In the genomic region with DNA sequence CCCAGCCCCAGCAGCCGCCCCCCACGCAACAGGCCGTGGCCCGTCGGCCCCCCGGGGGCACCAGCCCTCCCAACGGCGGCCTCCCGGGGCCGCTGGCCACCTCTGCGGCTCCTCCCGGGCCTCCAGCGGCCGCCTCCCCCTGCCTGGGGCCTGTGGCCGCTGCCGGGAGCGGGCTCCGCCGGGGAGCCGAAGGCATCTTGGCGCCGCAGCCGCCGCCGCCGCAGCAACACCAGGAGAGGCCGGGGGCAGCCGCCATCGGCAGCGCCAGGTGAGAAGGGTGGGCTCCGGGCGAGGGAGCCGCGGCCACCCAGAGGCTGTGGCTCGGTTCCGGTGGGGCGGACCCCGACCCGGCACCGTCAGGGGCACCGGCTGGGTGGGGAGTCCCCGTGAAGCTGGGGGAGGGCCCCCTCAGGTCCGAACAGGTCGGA, we compare ENCODE assay signal across 8 cellular contexts. TPM values are rescaled to one million over a fixed set of nuclear protein-coding genes. Genes with fewer than 3 reads are reported as not detected.
DNase-seq lines count a peak whose midpoint lies in the region; ATAC-seq and TF ChIP-seq lines count a peak whose summit lies in the region.

No MANE protein-coding gene starts in this region.

- H3K27me3 Mint-ChIP-seq in brain = peaks cover 9% of the 10 kb centered on the region

- peak overlapping the region in 2 of 5 experiments; percentile 97 to 98 for H3K27ac Mint-ChIP-seq in brain

- DNase-seq in NCI-H1105 (lab: John Stamatoyannopoulos, UW) (peak; percentile 6), NCI-H1105 treated with DMSO at 0.1 percent for 48 hours (lab: John Stamatoyannopoulos, UW) (no peak), HPDE6-E6E7 (ENCODE audit: extremely low spot score) (peak; percentile 26), right lobe of liver (no peak), upper lobe of right lung (no peak), NCI-H524 treated with DMSO at 0.1 percent for 48 hours (lab: John Stamatoyannopoulos, UW) (no peak), mucosa of gallbladder (ENCODE audit: low spot score) (no peak)

- intact Hi-C loops in right lobe of liver (cut with DNase I) (no loop called here), upper lobe of right lung (cut with DNase I) (no loop called here)

- peaks cover 0 to 3% (median 0%) of the 10 kb centered on the region in 5 experiments for H3K9me3 Mint-ChIP-seq in brain

- WGBS in right lobe of liver (ENCODE audit: insufficient coverage, low coverage, low lambda C conversion rate, missing lambda C conversion rate) = 0% methylated on average over 9 of the region's 44 CpGs

- H3K4me1 ChIP-seq in right lobe of liver (peaks cover 0 to 43% (median 12%) of the 10 kb centered on the region in 4 donors), upper lobe of right lung (peaks cover 18% of the 10 kb centered on the region)

- H3K27me3 ChIP-seq in right lobe of liver (no peaks in the 10 kb centered on the region), upper lobe of right lung (no peaks in the 10 kb centered on the region)

- ATAC-seq in right lobe of liver (peak in 1 of 4 donors; percentile 5), upper lobe of right lung (no peak)

- TF ChIP-seq CTCF in brain (conservative IDR thresholded peaks at IDR 0.05) (no peak), right lobe of liver (IDR thresholded peaks at IDR 0.05) (no peak), upper lobe of right lung (IDR thresholded peaks at IDR 0.05) (no peak)

- H3K36me3 ChIP-seq in right lobe of liver = peaks cover 4 to 34% (median 19%) of the 10 kb centered on the region in 4 donors
- H3K36me3 ChIP-seq in upper lobe of right lung = peaks cover 33% of the 10 kb centered on the region

- H3K4me3 ChIP-seq in right lobe of liver (peak overlapping the region; percentile 97 to 99 (median 99)), upper lobe of right lung (peak overlapping the region; percentile 100)

- H3K27ac ChIP-seq in right lobe of liver (peak overlapping the region; percentile 88 to 99 (median 94)), upper lobe of right lung (peak overlapping the region; percentile 99)

- peaks cover 48% of the 10 kb centered on the region for H3K36me3 Mint-ChIP-seq in brain

- H3K9me3 ChIP-seq in right lobe of liver (no peaks in the 10 kb centered on the region), upper lobe of right lung (no peaks in the 10 kb centered on the region)

- TF ChIP-seq POLR2A in right lobe of liver (IDR thresholded peaks at IDR 0.05) = no peak

- peaks cover 52% of the 10 kb centered on the region for H3K4me1 Mint-ChIP-seq in brain

- H3K4me3 Mint-ChIP-seq in brain = peak overlapping the region; percentile 92 to 99 (median 95)

RNA-seq across cellular contexts. Expression of a gene that starts 0.5 kb away (rescaled TPM):
- polyA plus RNA-seq in brain (ENCODE audit: insufficient read depth, low read depth, low replicate concordance) = 225 TPM
- total RNA-seq in right lobe of liver (10 to 100 TPM; 40.5 to 78.1 (median 57.2) TPM), upper lobe of right lung (118 TPM), mucosa of gallbladder (113 TPM)

RNA-seq across cellular contexts. Expression of a gene that starts 22.8 kb away (rescaled TPM):
- polyA plus RNA-seq in brain (ENCODE audit: insufficient read depth, low read depth, low replicate concordance) = 286 TPM
- 100 to 1,000 TPM; 103 to 169 (median 141) TPM for total RNA-seq in right lobe of liver
- 134 TPM for total RNA-seq in upper lobe of right lung
- total RNA-seq in mucosa of gallbladder = 163 TPM

RNA-seq across cellular contexts. Expression of a gene that starts 40.3 kb away (rescaled TPM):
- polyA plus RNA-seq in brain (ENCODE audit: insufficient read depth, low read depth, low replicate concordance) = 55.0 TPM
- total RNA-seq in right lobe of liver (10 to 100 TPM; 13.2 to 27.1 (median 20.6) TPM), upper lobe of right lung (51.9 TPM), mucosa of gallbladder (88.1 TPM)

RNA-seq across cellular contexts. Expression of a gene that starts 55.0 kb away (rescaled TPM):
- 0.51 TPM for polyA plus RNA-seq in brain (ENCODE audit: insufficient read depth, low read depth, low replicate concordance)
- total RNA-seq in right lobe of liver = 1 to 10 TPM in 2 of 6 experiments, under 1 TPM in 4; 0.42 to 3.6 (median 0.77) TPM
- 0.46 TPM for total RNA-seq in upper lobe of right lung
- 0.83 TPM for total RNA-seq in mucosa of gallbladder

Comparison
In these comparisons a context has a peak if more than half of its experiments do, and no peak if none do; other contexts are left out.
1. DNase-seq: peak in NCI-H1105 (single experiment) and HPDE6-E6E7 (single experiment); none in NCI-H1105 treated with DMSO at 0.1 percent for 48 hours (single experiment), right lobe of liver (0 of 3), upper lobe of right lung (single experiment), NCI-H524 treated with DMSO at 0.1 percent for 48 hours (single experiment) and mucosa of gallbladder (single experiment).